Comparison of ENCODE assay signal across 10 cellular contexts in genomic region chr20:10848810-10849370, GRCh38.
DNase-seq lines count a peak whose midpoint lies in the region; ATAC-seq, FAIRE-seq and TF ChIP-seq lines count a peak whose summit lies in the region.
"Had no signal": no experiment of that assay in that cellular context is flagged by ENCODE, and none has a peak within 500 bp of the region (broad histone marks: within the 10 kb centered on the region; RNA-seq: fewer than 3 reads in every experiment).

No MANE protein-coding gene starts in this region.

- in situ Hi-C loops in GM12878 (cut with MboI) = no loop called here

- RAD21 ChIA-PET in GM12878 (lab: Charles Lee; ENCODE audit: unreplicated experiment) = no interaction called here

- peak; percentile 75 for ATAC-seq in HG03442 (IDR thresholded peaks at IDR 0.05; ENCODE audit: unreplicated experiment)
- peak; percentile 82 for ATAC-seq in GM12878
- peak; percentile 79 for ATAC-seq in left lung
- ATAC-seq in GM18505 (IDR thresholded peaks at IDR 0.05; ENCODE audit: unreplicated experiment) = no peak
- ATAC-seq in HG03354 (IDR thresholded peaks at IDR 0.05; ENCODE audit: poor library complexity, severe bottlenecking, unreplicated experiment) = no peak

- H3K9ac ChIP-seq in GM12878 (ENCODE audit: control insufficient read depth, insufficient read depth, low read length) = no peak overlapping the region

- H3K4me3 ChIP-seq in AG04449 (ENCODE audit: low read depth, low read length) (no peak overlapping the region), GM12878 (no peak overlapping the region), left lung (no peak overlapping the region)

- no peak for TF ChIP-seq EP300 in GM12878 (IDR thresholded peaks at IDR 0.05; ENCODE audit: borderline replicate concordance in 1 of 2, control insufficient read depth in 1 of 2, low read depth in 2 of 2, low read length in 2 of 2)

- DNase-seq in AG04449 (ENCODE audit: low read depth, low spot score) (peak; percentile 65), GM12878 (ENCODE audit: low read depth, low spot score) (peak; percentile 11), left lung (no peak)
- DNase-seq in activated CD4-positive, alpha-beta T cell treated with anti-CD3 and anti-CD28 coated beads, Interleukin-2, amount 50 U/mL, for 1 hour = no peak
- no peak for DNase-seq in stimulated activated CD4-positive, alpha-beta T cell treated with anti-CD3 and anti-CD28 coated beads, Interleukin-1b, Interleukin-23, amount 100 ng/mL, for 48 hours
- DNase-seq: activated CD4-positive, alpha-beta T cell treated with anti-CD3 and anti-CD28 coated beads, Interleukin-2, amount 50 U/mL, for 4 hours had no signal

- H3K27me3 ChIP-seq in GM12878 (replicated peaks in 1 of 2; ENCODE audit: control insufficient read depth in 2 of 2, insufficient read depth in 2 of 2, low read length in 1 of 2) (no peaks in the 10 kb centered on the region), left lung (no peaks in the 10 kb centered on the region)

- intact Hi-C loops in GM12878 (cut with micrococcal nuclease; ENCODE audit: unreplicated experiment) (loop anchor here (10.0 kb wide), 1 partner anchor 56 kb away; no protein-coding TSS in a partner anchor), left lung (cut with DNase I) (no loop called here)

- H3K4me1 ChIP-seq in GM12878 (ENCODE audit: control insufficient read depth, insufficient read depth, low read length) = no peaks in the 10 kb centered on the region
- peaks cover 0 to 7% of the 10 kb centered on the region in 2 donors for H3K4me1 ChIP-seq in left lung

- no peak overlapping the region for H2AFZ ChIP-seq in GM12878 (ENCODE audit: control insufficient read depth, low read depth, low read length)

- H3K4me2 ChIP-seq in GM12878 (ENCODE audit: control insufficient read depth, insufficient read depth) = no peak overlapping the region

- no peaks in the 10 kb centered on the region; the same call in 1 of the 2 replicates for H4K20me1 ChIP-seq in GM12878 (ENCODE audit: control insufficient read depth, insufficient read depth)

- WGBS in GM12878 (ENCODE audit: insufficient coverage, insufficient replicate concordance, low lambda C conversion rate, missing lambda C conversion rate) = 8% methylated on average over 6 of the region's 6 CpGs

- CTCF ChIA-PET in AG04449 (lab: Yijun Ruan, JAX) = interaction anchor here (1.0 to 1.1 kb wide), 3 partner anchors 10 to 14 kb away, joined by 3 to 4 read pairs (median 4); no protein-coding TSS in a partner anchor
- CTCF ChIA-PET in GM12878 (lab: Yijun Ruan, JAX) = no interaction called here

- no peak for TF ChIP-seq RAD21 in GM12878 (IDR thresholded peaks at IDR 0.05; ENCODE audit: insufficient read depth, low read depth, low read length)

- SMC1A ChIA-PET in GM12878 (lab: Charles Lee; ENCODE audit: uncharacterized antibody, unreplicated experiment) = interaction anchor here (1.0 kb wide), 1 partner anchor 102 kb away, joined by 3 read pairs; no protein-coding TSS in a partner anchor

- H3K36me3 ChIP-seq in GM12878 (ENCODE audit: control insufficient read depth in 2 of 2, insufficient read depth in 2 of 2, low read length in 1 of 2) = no peaks in the 10 kb centered on the region
- H3K36me3 ChIP-seq in left lung = no peaks in the 10 kb centered on the region

- BruUV-seq in GM12878 (replicated peaks; lab: Mats Ljungman, UMichigan) = no TSS peak

- POLR2A ChIA-PET in AG04449 (lab: Yijun Ruan, JAX) (no interaction called here), GM12878 (lab: Charles Lee) (no interaction called here)

- no peak for FAIRE-seq in GM12878 (lab: Jason Lieb, UNC)
- FAIRE-seq: islet of Langerhans had no signal

- no peak overlapping the region for H3K27ac ChIP-seq in GM12878 (ENCODE audit: control insufficient read depth, insufficient read depth)
- peak overlapping the region; percentile 25 to 41 for H3K27ac ChIP-seq in left lung

- H3K9me3 ChIP-seq in GM12878 (replicated peaks; ENCODE audit: control insufficient read depth, insufficient read depth, low read length) (no peaks in the 10 kb centered on the region), left lung (no peaks in the 10 kb centered on the region)

- no peaks in the 10 kb centered on the region for H3K79me2 ChIP-seq in GM12878 (ENCODE audit: control insufficient read depth, insufficient read depth, low read length)

- no peak for TF ChIP-seq POLR2A in GM12878 (IDR thresholded peaks at IDR 0.05; ENCODE audit: low read depth, low read length)
- no peak for TF ChIP-seq POLR2A in GM18505 (IDR thresholded peaks at IDR 0.05; ENCODE audit: borderline replicate concordance, extremely low read depth, insufficient read depth, insufficient read length)

- TF ChIP-seq CTCF in AG04449 (IDR thresholded peaks at IDR 0.05; ENCODE audit: insufficient read depth, low read length, missing control alignments) (no peak), GM12878 (IDR thresholded peaks at IDR 0.05 in 2 of 3, conservative IDR thresholded peaks at IDR 0.05 in 1 of 3; ENCODE audit: control insufficient read depth in 2 of 3, extremely low read depth in 1 of 3, insufficient read depth in 1 of 3, low read depth in 3 of 3, low read length in 3 of 3) (no peak), left lung (IDR thresholded peaks at IDR 0.05) (no peak)

TF ChIP-seq in GM12878, 131 proteins besides CTCF, POLR2A, EP300 and RAD21:
- TF ChIP-seq ZZZ3 (IDR thresholded peaks at IDR 0.05; ENCODE audit: control insufficient read depth, insufficient read length, low read depth) = no peak
- TF ChIP-seq ATF2 (IDR thresholded peaks at IDR 0.05; ENCODE audit: low read length) = no peak
- TF ChIP-seq RUNX3 (IDR thresholded peaks at IDR 0.05; ENCODE audit: low read length) = peak; percentile 42; the same call in 1 of the 2 replicates
- TF ChIP-seq JUNB (IDR thresholded peaks at IDR 0.05) = 0 out of 2 replicates have a peak, but pooled peaks have one; percentile 17
- no peak for TF ChIP-seq YY1 (IDR thresholded peaks at IDR 0.05; ENCODE audit: low read depth, low read length)
- TF ChIP-seq, protein P1, sequence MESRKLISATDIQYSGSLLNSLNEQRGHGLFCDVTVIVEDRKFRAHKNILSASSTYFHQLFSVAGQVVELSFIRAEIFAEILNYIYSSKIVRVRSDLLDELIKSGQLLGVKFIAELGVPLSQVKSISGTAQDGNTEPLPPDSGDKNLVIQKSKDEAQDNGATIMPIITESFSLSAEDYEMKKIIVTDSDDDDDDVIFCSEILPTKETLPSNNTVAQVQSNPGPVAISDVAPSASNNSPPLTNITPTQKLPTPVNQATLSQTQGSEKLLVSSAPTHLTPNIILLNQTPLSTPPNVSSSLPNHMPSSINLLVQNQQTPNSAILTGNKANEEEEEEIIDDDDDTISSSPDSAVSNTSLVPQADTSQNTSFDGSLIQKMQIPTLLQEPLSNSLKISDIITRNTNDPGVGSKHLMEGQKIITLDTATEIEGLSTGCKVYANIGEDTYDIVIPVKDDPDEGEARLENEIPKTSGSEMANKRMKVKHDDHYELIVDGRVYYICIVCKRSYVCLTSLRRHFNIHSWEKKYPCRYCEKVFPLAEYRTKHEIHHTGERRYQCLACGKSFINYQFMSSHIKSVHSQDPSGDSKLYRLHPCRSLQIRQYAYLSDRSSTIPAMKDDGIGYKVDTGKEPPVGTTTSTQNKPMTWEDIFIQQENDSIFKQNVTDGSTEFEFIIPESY (IDR thresholded peaks at IDR 0.05) = no peak
- no peak for TF ChIP-seq EZH2 (IDR thresholded peaks at IDR 0.05; ENCODE audit: borderline replicate concordance, control insufficient read depth, low read depth, low read length)
- TF ChIP-seq IRF4 (IDR thresholded peaks at IDR 0.05; ENCODE audit: low read depth, low read length) = 0 out of 2 replicates have a peak, but pooled peaks have one; percentile 33
- no peak for TF ChIP-seq RFX5 (IDR thresholded peaks at IDR 0.05; ENCODE audit: low read depth, low read length)
- TF ChIP-seq ZNF24 (IDR thresholded peaks at IDR 0.05) = peak; percentile 69; the same call in 1 of the 2 replicates
- TF ChIP-seq SMARCA5 (IDR thresholded peaks at IDR 0.05) = no peak
- TF ChIP-seq NRF1 (conservative IDR thresholded peaks at IDR 0.05; ENCODE audit: low read depth, low read length) = no peak
- TF ChIP-seq TAF1 (IDR thresholded peaks at IDR 0.05; ENCODE audit: borderline replicate concordance, low read depth, low read length) = no peak
- no peak for TF ChIP-seq MYB (IDR thresholded peaks at IDR 0.05; ENCODE audit: borderline replicate concordance, low read depth, low read length)
- TF ChIP-seq FOS (IDR thresholded peaks at IDR 0.05; ENCODE audit: borderline replicate concordance, extremely low read depth, insufficient read length) = no peak
- TF ChIP-seq KDM1A (IDR thresholded peaks at IDR 0.05; ENCODE audit: borderline replicate concordance) = no peak
- no peak for TF ChIP-seq NFXL1 (IDR thresholded peaks at IDR 0.05; ENCODE audit: borderline replicate concordance)
- TF ChIP-seq CBFB (IDR thresholded peaks at IDR 0.05; ENCODE audit: low read depth) = no peak
- TF ChIP-seq CHD4 (IDR thresholded peaks at IDR 0.05) = no peak
- no peak for TF ChIP-seq ESRRA (IDR thresholded peaks at IDR 0.05; ENCODE audit: low read length)
- 0 out of 2 replicates have a peak, but pooled peaks have one; percentile 30 for TF ChIP-seq BCL11A (IDR thresholded peaks at IDR 0.05; ENCODE audit: low read depth, low read length)
- no peak for TF ChIP-seq HDAC6 (IDR thresholded peaks at IDR 0.05; ENCODE audit: unreplicated experiment)

Comparison
In these comparisons a context has a peak if more than half of its experiments do, and no peak if none do; other contexts are left out.
1. DNase-seq: peak in AG04449 (single experiment) and GM12878 (single experiment); none in left lung (0 of 2), activated CD4-positive, alpha-beta T cell treated with anti-CD3 and anti-CD28 coated beads, Interleukin-2, amount 50 U/mL, for 1 hour (single experiment) and stimulated activated CD4-positive, alpha-beta T cell treated with anti-CD3 and anti-CD28 coated beads, Interleukin-1b, Interleukin-23, amount 100 ng/mL, for 48 hours (single experiment).
2. ATAC-seq: peak in HG03442 (single experiment), GM12878 (single experiment) and left lung (single experiment); none in GM18505 (single experiment) and HG03354 (single experiment).